ENCODE assay signal across 17 cellular contexts in genomic region chr6:329888-330691, GRCh38. TPM values are rescaled to one million over a fixed set of nuclear protein-coding genes. Genes with fewer than 3 reads are reported as not detected.
DNase-seq lines count a peak whose midpoint lies in the region; ATAC-seq and TF ChIP-seq lines count a peak whose summit lies in the region.
"Had no signal": no experiment of that assay in that cellular context is flagged by ENCODE, and none has a peak within 500 bp of the region (broad histone marks: within the 10 kb centered on the region; RNA-seq: fewer than 3 reads in every experiment).

No MANE protein-coding gene starts in this region.

- CTCF ChIA-PET in activated naive CD4-positive, alpha-beta T cell treated with anti-CD3 and anti-CD28 coated beads, Interleukin-2, amount 10 ng/mL, durations not matched to agents 7 days and 5 days (lab: Charles Lee) = no interaction called here

- no peaks in the 10 kb centered on the region for H3K9me3 ChIP-seq in endodermal cell (ENCODE audit: control insufficient read depth, low read length)

- H3K9me3 Mint-ChIP-seq in endodermal cell = peaks cover 13% of the 10 kb centered on the region
- H3K9me3 Mint-ChIP-seq in activated naive CD4-positive, alpha-beta T cell treated with anti-CD3 and anti-CD28 coated beads, Interleukin-2, amount 10 ng/mL, durations not matched to agents 7 days and 5 days = no peaks in the 10 kb centered on the region
- no peaks in the 10 kb centered on the region for H3K9me3 Mint-ChIP-seq in activated naive CD8-positive, alpha-beta T cell treated with anti-CD3 and anti-CD28 coated beads for 36 hours
- H3K9me3 Mint-ChIP-seq: CD4-positive, alpha-beta T cell; central memory CD8-positive, alpha-beta T cell; T-helper 1 cell treated with Interleukin-12 subunit alpha and Interleukin-12 subunit beta and Interleukin-4 antibody, amounts not matched to agents 30 μg/mL and 1 μg/mL, for 36 hours had no signal

- H3K36me3 ChIP-seq in endodermal cell (ENCODE audit: control insufficient read depth, insufficient read depth, low read length) (peaks cover 6% of the 10 kb centered on the region), rectal smooth muscle tissue (ENCODE audit: control insufficient read depth, insufficient read depth, low read length) (no peaks in the 10 kb centered on the region)

- no peak overlapping the region for H3K27ac Mint-ChIP-seq in endodermal cell
- no peak overlapping the region for H3K27ac Mint-ChIP-seq in activated naive CD4-positive, alpha-beta T cell treated with anti-CD3 and anti-CD28 coated beads, Interleukin-2, amount 10 ng/mL, durations not matched to agents 7 days and 5 days
- H3K27ac Mint-ChIP-seq in activated naive CD8-positive, alpha-beta T cell treated with anti-CD3 and anti-CD28 coated beads for 36 hours = no peak overlapping the region
- H3K27ac Mint-ChIP-seq: CD4-positive, alpha-beta T cell; immature natural killer cell; T-helper 1 cell treated with Interleukin-12 subunit alpha and Interleukin-12 subunit beta and Interleukin-4 antibody, amounts not matched to agents 30 μg/mL and 1 μg/mL, for 36 hours had no signal

- WGBS in endodermal cell (ENCODE audit: insufficient coverage in 1 of 2, insufficient read length in 1 of 2), 2 experiments = 81 to 87% methylated on average over 15 of the region's 15 CpGs

- H3K4me1 ChIP-seq in endodermal cell (ENCODE audit: control insufficient read depth, insufficient read depth, low read length) (no peaks in the 10 kb centered on the region), rectal smooth muscle tissue (ENCODE audit: control insufficient read depth, insufficient read depth, low read length) (peaks cover 21% of the 10 kb centered on the region)

- TF ChIP-seq CTCF in GM12872 (IDR thresholded peaks at IDR 0.05; ENCODE audit: insufficient read depth, low read depth, low read length) = peak; percentile 39; the same call in 2 of the 3 replicates
- TF ChIP-seq CTCF in endodermal cell (conservative IDR thresholded peaks at IDR 0.05) = peak; percentile 42

- no peaks in the 10 kb centered on the region for H3K27me3 Mint-ChIP-seq in endodermal cell (ENCODE audit: insufficient read depth)
- peaks cover 4% of the 10 kb centered on the region for H3K27me3 Mint-ChIP-seq in activated naive CD4-positive, alpha-beta T cell treated with anti-CD3 and anti-CD28 coated beads, Interleukin-2, amount 10 ng/mL, durations not matched to agents 7 days and 5 days
- H3K27me3 Mint-ChIP-seq in activated naive CD8-positive, alpha-beta T cell treated with anti-CD3 and anti-CD28 coated beads for 36 hours = no peaks in the 10 kb centered on the region
- H3K27me3 Mint-ChIP-seq: CD4-positive, alpha-beta T cell; central memory CD8-positive, alpha-beta T cell had no signal

- H3K36me3 Mint-ChIP-seq in endodermal cell (ENCODE audit: low read depth) = peaks cover 9% of the 10 kb centered on the region
- peaks cover 7% of the 10 kb centered on the region for H3K36me3 Mint-ChIP-seq in activated naive CD4-positive, alpha-beta T cell treated with anti-CD3 and anti-CD28 coated beads, Interleukin-2, amount 10 ng/mL, durations not matched to agents 7 days and 5 days
- H3K36me3 Mint-ChIP-seq in activated naive CD8-positive, alpha-beta T cell treated with anti-CD3 and anti-CD28 coated beads for 36 hours = peaks cover 2% of the 10 kb centered on the region

- DNase-seq in HuH-7 (ENCODE audit: low spot score) (peak; percentile 22), endodermal cell (peak; percentile 61), NK-92 (lab: John Stamatoyannopoulos, UW; ENCODE audit: unreplicated experiment) (no peak)
- DNase-seq in activated naive CD4-positive, alpha-beta T cell treated with anti-CD3 and anti-CD28 coated beads, Interleukin-2, amount 10 ng/mL, durations not matched to agents 7 days and 5 days = no peak
- DNase-seq in activated naive CD8-positive, alpha-beta T cell treated with anti-CD3 and anti-CD28 coated beads for 36 hours = no peak
- DNase-seq: activated CD4-positive, alpha-beta T cell treated with anti-CD3 and anti-CD28 coated beads, Interleukin-2, amount 50 U/mL, for 48 hours; activated gamma-delta T cell treated with Interleukin-2 at 50 U/mL for 16 hours; CD4-positive, alpha-beta T cell; immature natural killer cell; NCI-H2171 had no signal

- H3K9ac ChIP-seq in endodermal cell (ENCODE audit: extremely low read depth, low read length, poor library complexity, severe bottlenecking) (no peak overlapping the region), rectal smooth muscle tissue (ENCODE audit: low read length) (no peak overlapping the region)

- H3K27me3 ChIP-seq in endodermal cell (ENCODE audit: control insufficient read depth, insufficient read depth, low read length, poor library complexity, severe bottlenecking) = no peaks in the 10 kb centered on the region
- no peaks in the 10 kb centered on the region for H3K27me3 ChIP-seq in rectal smooth muscle tissue (ENCODE audit: control insufficient read depth, insufficient read depth, low read length)

- no peak for ATAC-seq in GM19035 (IDR thresholded peaks at IDR 0.05; ENCODE audit: unreplicated experiment)
- ATAC-seq: esophagus mucosa, HCT116 had no signal

- H3K4me3 ChIP-seq in endodermal cell (ENCODE audit: low read length) (no peak overlapping the region), rectal smooth muscle tissue (ENCODE audit: low read length) (peak overlapping the region; percentile 4)

- H3K27ac ChIP-seq in endodermal cell (ENCODE audit: low read depth, low read length) (no peak overlapping the region), rectal smooth muscle tissue (ENCODE audit: low read depth, low read length) (peak overlapping the region; percentile 82)

- H3K4me1 Mint-ChIP-seq in endodermal cell = no peaks in the 10 kb centered on the region
- H3K4me1 Mint-ChIP-seq in activated naive CD4-positive, alpha-beta T cell treated with anti-CD3 and anti-CD28 coated beads, Interleukin-2, amount 10 ng/mL, durations not matched to agents 7 days and 5 days = no peaks in the 10 kb centered on the region
- H3K4me1 Mint-ChIP-seq in activated naive CD8-positive, alpha-beta T cell treated with anti-CD3 and anti-CD28 coated beads for 36 hours = peaks cover 8% of the 10 kb centered on the region
- H3K4me1 Mint-ChIP-seq: central memory CD8-positive, alpha-beta T cell had no signal

- no peak overlapping the region for H3K4me3 Mint-ChIP-seq in endodermal cell
- no peak overlapping the region for H3K4me3 Mint-ChIP-seq in activated naive CD4-positive, alpha-beta T cell treated with anti-CD3 and anti-CD28 coated beads, Interleukin-2, amount 10 ng/mL, durations not matched to agents 7 days and 5 days
- no peak overlapping the region for H3K4me3 Mint-ChIP-seq in activated naive CD8-positive, alpha-beta T cell treated with anti-CD3 and anti-CD28 coated beads for 36 hours
- H3K4me3 Mint-ChIP-seq: CD4-positive, alpha-beta T cell; central memory CD8-positive, alpha-beta T cell; immature natural killer cell; T-helper 1 cell treated with Interleukin-12 subunit alpha and Interleukin-12 subunit beta and Interleukin-4 antibody, amounts not matched to agents 30 μg/mL and 1 μg/mL, for 36 hours had no signal

RNA-seq across cellular contexts. Expression of gene DUSP22, which starts 37.8 kb away (rescaled TPM):
- 10 to 100 TPM; 33.5 to 35.4 TPM for total RNA-seq in endodermal cell
- polyA plus RNA-seq in endodermal cell (2013, experiment 1 of 2) = 41.4 TPM
- polyA plus RNA-seq in endodermal cell (2013, experiment 2 of 2) = 38.1 TPM
- 10 to 100 TPM; 22.9 to 23.9 TPM for total RNA-seq in activated naive CD8-positive, alpha-beta T cell treated with anti-CD3 and anti-CD28 coated beads for 36 hours

Comparison
In these comparisons a context has a peak if more than half of its experiments do, and no peak if none do; other contexts are left out.
1. DNase-seq: peak in HuH-7 (single experiment) and endodermal cell (single experiment); none in NK-92 (single experiment), activated naive CD4-positive, alpha-beta T cell treated with anti-CD3 and anti-CD28 coated beads, Interleukin-2, amount 10 ng/mL, durations not matched to agents 7 days and 5 days (single experiment) and activated naive CD8-positive, alpha-beta T cell treated with anti-CD3 and anti-CD28 coated beads for 36 hours (single experiment).